ENCODE assay signal across 1 cellular context in the genomic region with DNA sequence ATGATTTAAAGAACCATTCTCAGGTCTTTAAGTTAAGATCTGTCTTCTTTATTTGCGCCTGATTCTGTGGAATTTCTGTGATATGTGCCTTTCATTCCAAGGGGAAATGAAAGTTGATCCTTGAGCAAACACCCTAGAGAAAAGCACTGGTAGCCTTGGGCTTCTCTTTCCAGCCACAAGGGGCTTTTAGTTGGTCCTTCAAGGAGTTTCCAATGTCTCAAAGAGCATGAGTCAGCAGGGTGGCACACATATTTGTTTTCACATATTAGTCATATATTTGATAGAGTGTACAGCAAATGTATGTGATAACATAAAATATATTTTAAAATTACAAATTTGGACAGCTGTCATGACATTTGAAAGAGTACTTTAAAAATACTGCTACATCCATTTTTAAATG.
TF ChIP-seq lines count a peak whose summit lies in the region.

No MANE protein-coding gene starts in this region.

TF ChIP-seq in A549, 52 proteins besides CTCF, POLR2A, EP300 and RAD21 (continued from another document):
- TF ChIP-seq, protein P1, sequence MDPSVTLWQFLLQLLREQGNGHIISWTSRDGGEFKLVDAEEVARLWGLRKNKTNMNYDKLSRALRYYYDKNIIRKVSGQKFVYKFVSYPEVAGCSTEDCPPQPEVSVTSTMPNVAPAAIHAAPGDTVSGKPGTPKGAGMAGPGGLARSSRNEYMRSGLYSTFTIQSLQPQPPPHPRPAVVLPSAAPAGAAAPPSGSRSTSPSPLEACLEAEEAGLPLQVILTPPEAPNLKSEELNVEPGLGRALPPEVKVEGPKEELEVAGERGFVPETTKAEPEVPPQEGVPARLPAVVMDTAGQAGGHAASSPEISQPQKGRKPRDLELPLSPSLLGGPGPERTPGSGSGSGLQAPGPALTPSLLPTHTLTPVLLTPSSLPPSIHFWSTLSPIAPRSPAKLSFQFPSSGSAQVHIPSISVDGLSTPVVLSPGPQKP (IDR thresholded peaks at IDR 0.05; ENCODE audit: low read depth, low read length), result no peak
- TF ChIP-seq JUNB (IDR thresholded peaks at IDR 0.05) (peak; percentile 67), MAFK (IDR thresholded peaks at IDR 0.05; ENCODE audit: partially characterized antibody) (peak; percentile 75), HEYL (CRISPR knock-in tag; IDR thresholded peaks at IDR 0.05) (no peak), GATA3 (IDR thresholded peaks at IDR 0.05; ENCODE audit: borderline replicate concordance) (peak; percentile 45; the same call in 1 of the 2 replicates), ZFP36 (IDR thresholded peaks at IDR 0.05; ENCODE audit: borderline replicate concordance, partially characterized antibody) (no peak), SMC3 (IDR thresholded peaks at IDR 0.05) (no peak)
- TF ChIP-seq, protein P2, sequence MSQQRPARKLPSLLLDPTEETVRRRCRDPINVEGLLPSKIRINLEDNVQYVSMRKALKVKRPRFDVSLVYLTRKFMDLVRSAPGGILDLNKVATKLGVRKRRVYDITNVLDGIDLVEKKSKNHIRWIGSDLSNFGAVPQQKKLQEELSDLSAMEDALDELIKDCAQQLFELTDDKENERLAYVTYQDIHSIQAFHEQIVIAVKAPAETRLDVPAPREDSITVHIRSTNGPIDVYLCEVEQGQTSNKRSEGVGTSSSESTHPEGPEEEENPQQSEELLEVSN (IDR thresholded peaks at IDR 0.05; ENCODE audit: borderline replicate concordance, low read depth), result no peak
- TF ChIP-seq, protein P3, sequence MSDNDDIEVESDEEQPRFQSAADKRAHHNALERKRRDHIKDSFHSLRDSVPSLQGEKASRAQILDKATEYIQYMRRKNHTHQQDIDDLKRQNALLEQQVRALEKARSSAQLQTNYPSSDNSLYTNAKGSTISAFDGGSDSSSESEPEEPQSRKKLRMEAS (IDR thresholded peaks at IDR 0.05), result peak; percentile 24; the same call in 1 of the 2 replicates
